Comparison of ENCODE assay signal across 8 cellular contexts in genomic region chr17:35432176-35433074, GRCh38. TPM values are rescaled to one million over a fixed set of nuclear protein-coding genes. Genes with fewer than 3 reads are reported as not detected.
A peak's percentile ranks its signal among the peaks of the same experiment; 100 is the strongest.
DNase-seq lines count a peak whose midpoint lies in the region; ATAC-seq and TF ChIP-seq lines count a peak whose summit lies in the region.

Gene SLFN12 (minus strand): TSS chr17:35432500. CDS start chr17:35423028, 9,472 bp downstream.

- 6 to 19% methylated on average over 22 of the region's 22 CpGs for WGBS in lung, 2 donors

- DNase-seq in AG10803 (ENCODE audit: low read depth) (peak; percentile 96), dorsolateral prefrontal cortex (no peak), lung (ENCODE audit: low spot score) (peak; percentile 79), HuH-7 (ENCODE audit: low spot score) (no peak)
- peak; percentile 13 for DNase-seq in activated CD4-positive, alpha-beta T cell treated with anti-CD3 and anti-CD28 coated beads for 1 hour
- DNase-seq in stimulated activated naive CD4-positive, alpha-beta T cell (lab: John Stamatoyannopoulos, UW): peak; percentile 31 to 76 (median 62)

- intact Hi-C loops in dorsolateral prefrontal cortex (cut with DNase I): no loop called here

- H3K4me1 ChIP-seq in lung (ENCODE audit: control insufficient read depth in 2 of 2, insufficient read depth in 2 of 2, low read length in 2 of 2): peaks cover 0 to 9% of the 10 kb centered on the region in 2 donors

- H3K27ac ChIP-seq in dorsolateral prefrontal cortex: peak within 1 kb of the TSS in 47 of 59 donors; percentile 2 to 87 (median 67)
- H3K27ac ChIP-seq in lung (ENCODE audit: low read depth in 1 of 2, low read length in 1 of 2): peak within 1 kb of the TSS; percentile 74 to 95

- H3K27me3 ChIP-seq in dorsolateral prefrontal cortex (peaks cover 0 to 80% (median 26%) of the 10 kb centered on the region in 45 donors), lung (ENCODE audit: control insufficient read depth, insufficient read depth) (no peaks in the 10 kb centered on the region)

- no peaks in the 10 kb centered on the region for H3K36me3 ChIP-seq in lung (ENCODE audit: control insufficient read depth in 2 of 2, insufficient read depth in 2 of 2, low read length in 2 of 2)

- H3K4me3 ChIP-seq in AG10803 (ENCODE audit: low read length) (peak within 1 kb of the TSS; percentile 90), dorsolateral prefrontal cortex (peak within 1 kb of the TSS; percentile 11 to 69 (median 52)), lung (peak within 1 kb of the TSS; percentile 62)

- ATAC-seq in GM19438 (IDR thresholded peaks at IDR 0.05; ENCODE audit: low read depth, unreplicated experiment) (peak; percentile 74), HG03520 (IDR thresholded peaks at IDR 0.05; ENCODE audit: unreplicated experiment) (peak; percentile 70), lung (ENCODE audit: insufficient read depth, low FRiP score) (peak; percentile 88)

- no peaks in the 10 kb centered on the region for H3K9me3 ChIP-seq in lung (ENCODE audit: control insufficient read depth in 2 of 2, insufficient read depth in 1 of 2, low read length in 1 of 2)

- no peak for TF ChIP-seq CTCF in AG10803 (conservative IDR thresholded peaks at IDR 0.05; ENCODE audit: low read length)
- no peak for TF ChIP-seq CTCF in dorsolateral prefrontal cortex (IDR thresholded peaks at IDR 0.05 in 54 of 56, conservative IDR thresholded peaks at IDR 0.05 in 2 of 56; ENCODE audit: low read depth in 1 of 56, partially characterized antibody in 56 of 56)
- TF ChIP-seq CTCF in lung (IDR thresholded peaks at IDR 0.05; ENCODE audit: control extremely low read depth, extremely low read depth): no peak

RNA-seq across cellular contexts. Expression of gene SLFN12, which starts in this region (rescaled TPM):
- total RNA-seq in dorsolateral prefrontal cortex (1 to 10 TPM in 116 of 120 experiments, under 1 TPM in 4; 0.80 to 6.9 (median 2.3) TPM), lung (10 to 100 TPM; 12.4 to 27.4 TPM)
- 1 to 10 TPM; 2.9 to 3.7 TPM for polyA plus RNA-seq in lung

Comparison
In these comparisons a context has a peak if more than half of its experiments do, and no peak if none do; other contexts are left out.
1. DNase-seq: peak in AG10803 (single experiment), activated CD4-positive, alpha-beta T cell treated with anti-CD3 and anti-CD28 coated beads for 1 hour (single experiment), lung (single experiment) and stimulated activated naive CD4-positive, alpha-beta T cell (6 of 6); none in dorsolateral prefrontal cortex (0 of 10) and HuH-7 (single experiment).
2. Peak in every context shown above with its lines, with median percentiles within 50 percentile points of each other: H3K4me3 ChIP-seq and ATAC-seq.